ENCODE assay signal across 24 cellular contexts in the genomic region with DNA sequence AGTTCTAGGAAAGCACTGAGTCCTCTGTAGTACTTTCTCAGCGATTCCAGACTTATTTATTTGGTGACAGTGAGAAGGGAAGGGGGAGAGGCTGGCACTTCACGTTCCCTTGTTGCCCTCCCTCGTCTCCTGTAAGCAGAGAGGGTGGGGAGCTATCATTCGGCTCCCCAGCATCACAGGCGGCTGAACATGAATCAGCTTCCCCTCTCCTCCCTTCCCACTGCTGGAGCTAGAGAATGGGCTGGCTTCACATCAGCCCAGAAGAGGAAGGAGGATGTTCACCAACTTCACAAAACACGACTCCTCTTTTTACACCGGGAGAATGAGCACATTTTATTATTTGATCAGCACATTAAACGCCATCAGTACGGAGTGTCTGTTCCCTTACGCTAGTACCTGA. TPM values are rescaled to one million over a fixed set of nuclear protein-coding genes. Genes with fewer than 3 reads are reported as not detected.
DNase-seq lines count a peak whose midpoint lies in the region; ATAC-seq, FAIRE-seq and TF ChIP-seq lines count a peak whose summit lies in the region.
"Had no signal": no experiment of that assay in that cellular context is flagged by ENCODE, and none has a peak within 500 bp of the region (broad histone marks: within the 10 kb centered on the region; RNA-seq: fewer than 3 reads in every experiment).

No MANE protein-coding gene starts in this region.

- H3K27me3 Mint-ChIP-seq in naive thymus-derived CD4-positive, alpha-beta T cell: peaks cover 0 to 64% (median 0%) of the 10 kb centered on the region in 5 donors
- peaks cover 9% of the 10 kb centered on the region for H3K27me3 Mint-ChIP-seq in activated naive CD8-positive, alpha-beta T cell treated with anti-CD3 and anti-CD28 coated beads for 36 hours

- DNase-seq in EH (ENCODE audit: low read depth): peak; percentile 42
- peak; percentile 79 to 80 for DNase-seq in Kasumi-1 (lab: John Stamatoyannopoulos, UW)
- DNase-seq in K562 (ENCODE audit: extremely low read depth in 1 of 4, low spot score in 3 of 4): no peak
- DNase-seq in naive thymus-derived CD4-positive, alpha-beta T cell: no peak
- DNase-seq in activated naive CD8-positive, alpha-beta T cell treated with anti-CD3 and anti-CD28 coated beads for 36 hours: no peak
- no peak for DNase-seq in NCI-H2081 (lab: John Stamatoyannopoulos, UW)
- DNase-seq: activated naive CD4-positive, alpha-beta T cell treated with Interleukin-2 at 50 U/mL for 16 hours; activated T-cell treated with anti-CD3 and anti-CD28 coated beads for 4 hours; C1 segment of cervical spinal cord; DMS 273 treated with DMSO at 0.1 percent for 48 hours; islet precursor cell; MG63; NCI-H748 treated with DMSO at 0.1 percent for 48 hours; Peyer's patch; small intestine; stimulated activated CD4-positive, alpha-beta T cell treated with anti-CD3 and anti-CD28 coated beads, Interleukin-4, amount 100 ng/mL, for 24 hours had no signal

- no peak for TF ChIP-seq RAD21 in K562 (CRISPR knock-in tag; conservative IDR thresholded peaks at IDR 0.05 in 1 of 2, IDR thresholded peaks at IDR 0.05 in 1 of 2)

- no peaks in the 10 kb centered on the region for H4K20me1 ChIP-seq in K562 (replicated peaks; ENCODE audit: control insufficient read depth, insufficient read depth, low read length)

- no peak overlapping the region for H3K4me2 ChIP-seq in K562 (ENCODE audit: insufficient read depth, low read length)
- H3K4me2 ChIP-seq: hepatocyte had no signal

- CTCF ChIA-PET in K562 (lab: Yijun Ruan, JAX; ENCODE audit: low intra/inter-chr PET ratio): no interaction called here
- CTCF ChIA-PET in naive thymus-derived CD4-positive, alpha-beta T cell (lab: Charles Lee): no interaction called here

- H2AFZ ChIP-seq in K562 (ENCODE audit: low read depth, low read length): 0 out of 2 replicates have a peak overlapping the region, but pooled peaks have one; percentile 5
- H2AFZ ChIP-seq: hepatocyte had no signal

- WGBS in K562 (ENCODE audit: insufficient coverage, low coverage, missing lambda C conversion rate): 18% methylated on average over 10 of the region's 10 CpGs

- in situ Hi-C loops in K562 (cut with MboI): no loop called here

- H3K4me3 ChIP-seq in K562: no peak overlapping the region
- H3K4me3 ChIP-seq in naive thymus-derived CD4-positive, alpha-beta T cell (ENCODE audit: low read length): no peak overlapping the region
- H3K4me3 ChIP-seq: ascending aorta, hepatocyte, MG63, Peyer's patch, prostate gland, suprapubic skin had no signal

- H3K9ac ChIP-seq in K562 (ENCODE audit: insufficient read depth in 1 of 2, low read depth in 2 of 2, low read length in 2 of 2): no peak overlapping the region; a peak in 1 of 4 replicates

- no peak for TF ChIP-seq EP300 in K562 (IDR thresholded peaks at IDR 0.05; ENCODE audit: low read length)

- no peaks in the 10 kb centered on the region for H3K79me2 ChIP-seq in K562 (ENCODE audit: control insufficient read depth, insufficient read depth, low read length)
- H3K79me2 ChIP-seq: hepatocyte had no signal

- POLR2A ChIA-PET in K562 (lab: Yijun Ruan, JAX): interaction anchor here (4.7 kb wide), 1 partner anchor 7 kb away, joined by 24 read pairs; no protein-coding TSS in a partner anchor
- POLR2A ChIA-PET in naive thymus-derived CD4-positive, alpha-beta T cell (lab: Charles Lee): no interaction called here

- H3K9me3 Mint-ChIP-seq in naive thymus-derived CD4-positive, alpha-beta T cell: no peaks in the 10 kb centered on the region
- no peaks in the 10 kb centered on the region for H3K9me3 Mint-ChIP-seq in activated naive CD8-positive, alpha-beta T cell treated with anti-CD3 and anti-CD28 coated beads for 36 hours
- H3K9me3 Mint-ChIP-seq: neural crest cell had no signal

- peaks cover 46 to 57% of the 10 kb centered on the region in 2 experiments for H3K27me3 ChIP-seq in K562 (ENCODE audit: control insufficient read depth in 2 of 2, insufficient read depth in 2 of 2, low read length in 2 of 2)
- peaks cover 0 to 4% of the 10 kb centered on the region in 2 donors for H3K27me3 ChIP-seq in naive thymus-derived CD4-positive, alpha-beta T cell (ENCODE audit: control insufficient read depth in 2 of 2, insufficient read depth in 2 of 2, low read length in 2 of 2)
- H3K27me3 ChIP-seq: ascending aorta, hepatocyte, MG63, Peyer's patch, suprapubic skin had no signal

- H3K9me1 ChIP-seq in K562 (ENCODE audit: control insufficient read depth, insufficient read depth, low read length): no peaks in the 10 kb centered on the region

- no peak overlapping the region for H3K27ac ChIP-seq in K562 (ENCODE audit: extremely low read depth, low read depth, low read length)
- H3K27ac ChIP-seq in naive thymus-derived CD4-positive, alpha-beta T cell (ENCODE audit: low read depth, low read length): no peak overlapping the region
- H3K27ac ChIP-seq: ascending aorta, hepatocyte, Peyer's patch, suprapubic skin had no signal

- no peak for FAIRE-seq in K562 (lab: Jason Lieb, UNC)
- FAIRE-seq: endometrium, small intestine had no signal

- no peak for TF ChIP-seq POLR2A in K562 (conservative IDR thresholded peaks at IDR 0.05)

- peaks cover 3 to 15% (median 5%) of the 10 kb centered on the region in 7 donors for H3K4me1 Mint-ChIP-seq in naive thymus-derived CD4-positive, alpha-beta T cell
- H3K4me1 Mint-ChIP-seq in activated naive CD8-positive, alpha-beta T cell treated with anti-CD3 and anti-CD28 coated beads for 36 hours: peaks cover 3% of the 10 kb centered on the region
- H3K4me1 Mint-ChIP-seq: neural crest cell had no signal

- intact Hi-C loops in K562 (cut with micrococcal nuclease): no loop called here
- intact Hi-C loops in naive thymus-derived CD4-positive, alpha-beta T cell (cut with micrococcal nuclease): no loop called here

- peak; percentile 24; the same call in 2 of the 3 replicates for ATAC-seq in K562
- peak; percentile 69 for ATAC-seq in naive thymus-derived CD4-positive, alpha-beta T cell
- ATAC-seq in HG03139 (IDR thresholded peaks at IDR 0.05; ENCODE audit: unreplicated experiment): no peak
- ATAC-seq: SK-N-SH treated with all-trans-retinoic acid at 6 μM for 48 hours had no signal

- BruUV-seq in K562 (replicated peaks; lab: Mats Ljungman, UMichigan): no TSS peak

- no peak overlapping the region for H3K27ac Mint-ChIP-seq in naive thymus-derived CD4-positive, alpha-beta T cell
- H3K27ac Mint-ChIP-seq in activated naive CD8-positive, alpha-beta T cell treated with anti-CD3 and anti-CD28 coated beads for 36 hours: no peak overlapping the region

- H3K4me3 Mint-ChIP-seq in naive thymus-derived CD4-positive, alpha-beta T cell: no peak overlapping the region
- H3K4me3 Mint-ChIP-seq in activated naive CD8-positive, alpha-beta T cell treated with anti-CD3 and anti-CD28 coated beads for 36 hours: no peak overlapping the region
- H3K4me3 Mint-ChIP-seq: neural crest cell had no signal

- H3K9me3 ChIP-seq in K562 (replicated peaks; ENCODE audit: control insufficient read depth, insufficient read depth, low read depth, low read length): no peaks in the 10 kb centered on the region
- no peaks in the 10 kb centered on the region for H3K9me3 ChIP-seq in naive thymus-derived CD4-positive, alpha-beta T cell (ENCODE audit: control insufficient read depth in 2 of 3, low read length in 3 of 3)
- H3K9me3 ChIP-seq: ascending aorta, MG63, Peyer's patch, prostate gland, suprapubic skin had no signal

- no peaks in the 10 kb centered on the region; a peak in 3 of 5 replicates for H3K4me1 ChIP-seq in K562 (replicated peaks in 1 of 2; ENCODE audit: control insufficient read depth in 2 of 2, insufficient read depth in 2 of 2, low read length in 2 of 2)
- peaks cover 0 to 2% of the 10 kb centered on the region in 2 donors for H3K4me1 ChIP-seq in naive thymus-derived CD4-positive, alpha-beta T cell (ENCODE audit: control insufficient read depth in 2 of 2, insufficient read depth in 2 of 2, low read length in 2 of 2)
- H3K4me1 ChIP-seq: ascending aorta, Peyer's patch, suprapubic skin had no signal

- no peak for TF ChIP-seq CTCF in K562 (IDR thresholded peaks at IDR 0.05 in 2 of 3, conservative IDR thresholded peaks at IDR 0.05 in 1 of 3; ENCODE audit: insufficient read depth in 2 of 3, low read depth in 1 of 3, low read length in 3 of 3)

- H3K36me3 ChIP-seq in K562 (ENCODE audit: control insufficient read depth, insufficient read depth, low read length): no peaks in the 10 kb centered on the region
- H3K36me3 ChIP-seq in naive thymus-derived CD4-positive, alpha-beta T cell (ENCODE audit: control insufficient read depth in 2 of 3, insufficient read depth in 3 of 3, low read length in 3 of 3): no peaks in the 10 kb centered on the region
- H3K36me3 ChIP-seq: ascending aorta, MG63, Peyer's patch, prostate gland, suprapubic skin had no signal

- no peaks in the 10 kb centered on the region for H3K36me3 Mint-ChIP-seq in naive thymus-derived CD4-positive, alpha-beta T cell
- no peaks in the 10 kb centered on the region for H3K36me3 Mint-ChIP-seq in activated naive CD8-positive, alpha-beta T cell treated with anti-CD3 and anti-CD28 coated beads for 36 hours

RNA-seq across cellular contexts. Expression of a gene that starts 6.7 kb away (rescaled TPM):
- total RNA-seq in K562 (2011; cell fraction: chromatin; rRNA removed; ENCODE audit: low replicate concordance): 107 and 183 TPM in 2 replicates
- total RNA-seq in K562 (2011; cell fraction: nucleolus; rRNA removed): 75.7 and 79.0 TPM in 2 replicates
- 101 and 152 TPM in 2 replicates for total RNA-seq in K562 (2011; cell fraction: nucleoplasm; rRNA removed)
- 16.1 and 19.1 TPM in 2 replicates for total RNA-seq in K562 (2014; rRNA removed)
- 10.3 and 10.8 TPM in 2 replicates for total RNA-seq in K562 (2014; rRNA removed; fragmentation: Illumina TruSeq; extraction: Trizol)
- 9.7 and 11.5 TPM in 2 replicates for total RNA-seq in K562 (2015; rRNA removed; fragmentation: Illumina TruSeq; extraction: Trizol)
- 66.4 and 82.5 TPM in 2 replicates for total RNA-seq in K562 (2021)
- polyA plus RNA-seq in K562 (2011; rRNA removed): 8.1 and 19.2 TPM in 2 replicates
- polyA plus RNA-seq in K562 (2011; cell fraction: cytosol; rRNA removed): 17.6 and 21.0 TPM in 2 replicates
- polyA plus RNA-seq in K562 (2011; cell fraction: nucleus; rRNA removed): 46.1 and 50.8 TPM in 2 replicates
- 51.9 and 88.9 TPM in 2 replicates for polyA plus RNA-seq in K562 (2012)
- polyA plus RNA-seq in K562 (2014; fragmentation: Illumina TruSeq; extraction: Trizol): 39.4 and 41.6 TPM in 2 replicates
- polyA plus RNA-seq in K562 (2014; fragmentation: Nextera tagmentation; extraction: Ambion mirVana): 1 to 10 TPM in 1 of 2 experiments, under 1 TPM in 1; 0.94 to 1.9 TPM
- 15.6 and 21.0 TPM in 2 replicates for polyA plus RNA-seq in K562 (2014; rRNA removed)
- polyA minus RNA-seq in K562 (2011; rRNA and poly(A)+ RNA removed): 20.3 and 24.1 TPM in 2 replicates
- polyA minus RNA-seq in K562 (2011; cell fraction: cytosol; rRNA and poly(A)+ RNA removed): 45.6 and 90.6 TPM in 2 replicates
- polyA minus RNA-seq in K562 (2011; cell fraction: nucleus; rRNA and poly(A)+ RNA removed): 26.0 and 43.0 TPM in 2 replicates
- 10 to 100 TPM; 28.9 to 75.4 (median 38.2) TPM for total RNA-seq in naive thymus-derived CD4-positive, alpha-beta T cell
- under 1 TPM; 0.66 to 0.92 TPM for polyA plus RNA-seq in naive thymus-derived CD4-positive, alpha-beta T cell
- 10 to 100 TPM; 28.1 to 29.7 TPM for total RNA-seq in activated naive CD8-positive, alpha-beta T cell treated with anti-CD3 and anti-CD28 coated beads for 36 hours

Comparison
In these comparisons a context has a peak if more than half of its experiments do, and no peak if none do; other contexts are left out.
1. DNase-seq: peak in EH (single experiment) and Kasumi-1 (2 of 2); none in K562 (0 of 4), naive thymus-derived CD4-positive, alpha-beta T cell (0 of 9), activated naive CD8-positive, alpha-beta T cell treated with anti-CD3 and anti-CD28 coated beads for 36 hours (single experiment) and NCI-H2081 (0 of 2).